Comparison of ENCODE assay signal across 8 cellular contexts in genomic region chr5:41870621-41871048, GRCh38. TPM values are rescaled to one million over a fixed set of nuclear protein-coding genes. Genes with fewer than 3 reads are reported as not detected.
DNase-seq lines count a peak whose midpoint lies in the region; ATAC-seq and TF ChIP-seq lines count a peak whose summit lies in the region.

No MANE protein-coding gene starts in this region.

- peaks cover 12% of the 10 kb centered on the region for H3K27me3 Mint-ChIP-seq in GM23338 (ENCODE audit: insufficient read depth, low read depth, poor library complexity)
- H3K27me3 Mint-ChIP-seq in WTC11 (ENCODE audit: low read depth): peaks cover 43% of the 10 kb centered on the region

- H3K9me2 ChIP-seq in GM23338 (ENCODE audit: insufficient read depth): no peaks in the 10 kb centered on the region

- H3K4me3 ChIP-seq in GM23338 (peak overlapping the region; percentile 90), right atrium auricular region (peak overlapping the region; percentile 71 to 73), skin epidermis (peak overlapping the region; percentile 66 to 97 (median 73))

- H3K27ac Mint-ChIP-seq in GM23338 (peak overlapping the region; percentile 65), WTC11 (no peak overlapping the region)

- H3K4me3 Mint-ChIP-seq in GM23338: peak overlapping the region; percentile 89
- H3K4me3 Mint-ChIP-seq in WTC11: peak overlapping the region; percentile 83

- POLR2A ChIA-PET in WTC11 (lab: Charles Lee): interaction anchor here (1.5 kb wide), 1 partner anchor 34 kb away, joined by 7 read pairs; the partner anchor contains the start of gene RIMOC1

- H3K36me3 Mint-ChIP-seq in GM23338 (ENCODE audit: low read depth): peaks cover 4% of the 10 kb centered on the region
- no peaks in the 10 kb centered on the region for H3K36me3 Mint-ChIP-seq in WTC11

- H3K27me3 ChIP-seq in GM23338 (ENCODE audit: insufficient read depth) (peaks cover 36% of the 10 kb centered on the region), right atrium auricular region (no peaks in the 10 kb centered on the region)

- no peak for DNase-seq in GM23338 (ENCODE audit: low spot score)
- DNase-seq in WTC11 (ENCODE audit: low spot score): no peak
- DNase-seq in right atrium auricular region (ENCODE audit: low spot score): no peak
- DNase-seq in kidney tubule cell (ENCODE audit: low spot score): no peak
- DNase-seq in HuH-7.5 (ENCODE audit: low spot score): no peak
- DNase-seq in NCI-H345 treated with DMSO at 0.1 percent for 48 hours (lab: John Stamatoyannopoulos, UW; ENCODE audit: unreplicated experiment): no peak

- peaks cover 10% of the 10 kb centered on the region; the same call in 1 of the 2 replicates for H3K4me1 ChIP-seq in GM23338 (ENCODE audit: insufficient read depth)
- peaks cover 0 to 27% of the 10 kb centered on the region in 2 donors for H3K4me1 ChIP-seq in right atrium auricular region

- peak overlapping the region; percentile 99 for H2AFZ ChIP-seq in GM23338

- H3K9me3 Mint-ChIP-seq in GM23338 (no peaks in the 10 kb centered on the region), WTC11 (peaks cover 4% of the 10 kb centered on the region; the same call in 1 of the 2 replicates)

- H3K9me3 ChIP-seq in right atrium auricular region: no peaks in the 10 kb centered on the region

- H3K4me1 Mint-ChIP-seq in GM23338 (peaks cover 14% of the 10 kb centered on the region; the same call in 2 of the 3 replicates), WTC11 (peaks cover 9% of the 10 kb centered on the region)

- 0 out of 2 replicates have a peak, but pooled peaks cover 3% of the 10 kb centered on the region for H3F3A ChIP-seq in GM23338 (replicated peaks; ENCODE audit: low read depth)

- peaks cover 19% of the 10 kb centered on the region for H3K79me2 ChIP-seq in GM23338 (replicated peaks; ENCODE audit: insufficient read depth)

- H3K36me3 ChIP-seq in GM23338 (ENCODE audit: insufficient read depth) (no peaks in the 10 kb centered on the region), right atrium auricular region (no peaks in the 10 kb centered on the region)

- H4K20me1 ChIP-seq in GM23338 (replicated peaks; ENCODE audit: insufficient read depth): no peaks in the 10 kb centered on the region; the same call in 1 of the 2 replicates

- TF ChIP-seq CTCF in GM23338 (conservative IDR thresholded peaks at IDR 0.05; ENCODE audit: low read depth in 2 of 2): no peak
- no peak for TF ChIP-seq CTCF in WTC11 (IDR thresholded peaks at IDR 0.05)
- no peak for TF ChIP-seq CTCF in right atrium auricular region (IDR thresholded peaks at IDR 0.05)

- H3K4me2 ChIP-seq in GM23338: peak overlapping the region; percentile 92

- CTCF ChIA-PET in WTC11 (lab: Charles Lee): no interaction called here

- ATAC-seq in GM23338: no peak
- ATAC-seq in WTC11: no peak
- ATAC-seq in GM18517 (IDR thresholded peaks at IDR 0.05; ENCODE audit: unreplicated experiment): no peak

- no peak overlapping the region for H3K27ac ChIP-seq in GM23338 (ENCODE audit: low read depth)
- peak overlapping the region; percentile 92 to 96 for H3K27ac ChIP-seq in right atrium auricular region
- H3K27ac ChIP-seq in skin epidermis: peak overlapping the region in 20 of 21 experiments; percentile 60 to 96 (median 83)

TF ChIP-seq in GM23338, 12 proteins besides CTCF, POLR2A, EP300 and RAD21:
- TF ChIP-seq ZNF114 (CRISPR knock-in tag; IDR thresholded peaks at IDR 0.05): no peak
- TF ChIP-seq EZH2phosphoT487 (IDR thresholded peaks at IDR 0.05; ENCODE audit: unreplicated experiment): no peak
- TF ChIP-seq ETS1 (IDR thresholded peaks at IDR 0.05): no peak
- no peak for TF ChIP-seq EZH2 (IDR thresholded peaks at IDR 0.05; ENCODE audit: low read depth, unreplicated experiment)
TF ChIP-seq in GM23338: peak in this region for 0.

TF ChIP-seq in WTC11, 78 proteins besides CTCF, POLR2A, EP300 and RAD21 (continues in another document):
- TF ChIP-seq MAX (CRISPR knock-in tag; IDR thresholded peaks at IDR 0.05) (peak; percentile 26; the same call in 1 of the 2 replicates), RELA (CRISPR knock-in tag; IDR thresholded peaks at IDR 0.05; ENCODE audit: borderline replicate concordance) (no peak), FOXK1 (CRISPR knock-in tag; IDR thresholded peaks at IDR 0.05) (no peak), ZNF416 (CRISPR knock-in tag; IDR thresholded peaks at IDR 0.05) (no peak), ZNF121 (CRISPR knock-in tag; IDR thresholded peaks at IDR 0.05) (no peak), ZNF263 (CRISPR knock-in tag; IDR thresholded peaks at IDR 0.05; ENCODE audit: low read depth) (no peak), ARID4B (CRISPR knock-in tag; IDR thresholded peaks at IDR 0.05; ENCODE audit: borderline replicate concordance) (no peak), JUN (CRISPR knock-in tag; IDR thresholded peaks at IDR 0.05) (0 out of 2 replicates have a peak, but pooled peaks have one; percentile 34), SOX15 (CRISPR knock-in tag; IDR thresholded peaks at IDR 0.05) (no peak), ZMAT4 (CRISPR knock-in tag; IDR thresholded peaks at IDR 0.05) (no peak), HMGA2 (CRISPR knock-in tag; IDR thresholded peaks at IDR 0.05) (no peak), ATF6 (CRISPR knock-in tag; IDR thresholded peaks at IDR 0.05) (no peak)

RNA-seq across cellular contexts. Expression of gene OXCT1, which starts 0.4 kb away (rescaled TPM):
- total RNA-seq in GM23338 (2014; rRNA removed; shearing (Covaris generic)): 29.2 and 37.0 TPM in 2 replicates
- 11.6 and 12.9 TPM in 2 replicates for polyA plus RNA-seq in GM23338 (2016; fragmentation: Nextera tagmentation; extraction: Ambion mirVana)
- 20.6 to 23.1 TPM (median 20.9 TPM) in 3 replicates for total RNA-seq in WTC11 (2021)
- 100 to 1,000 TPM in 1 of 2 donors, 10 to 100 TPM in 1; 32.8 to 161 TPM for total RNA-seq in right atrium auricular region

RNA-seq across cellular contexts. Expression of gene RIMOC1, which starts 33.5 kb away (rescaled TPM):
- 25.3 and 30.3 TPM in 2 replicates for total RNA-seq in GM23338 (2014; rRNA removed; shearing (Covaris generic))
- polyA plus RNA-seq in GM23338 (2016; fragmentation: Nextera tagmentation; extraction: Ambion mirVana): 22.7 and 26.4 TPM in 2 replicates
- total RNA-seq in WTC11 (2021) (27.1 to 30.5 TPM (median 28.8 TPM) in 3 replicates), right atrium auricular region (10 to 100 TPM; 11.2 to 13.9 TPM)

RNA-seq across cellular contexts. Expression of gene FBXO4, which starts 54.4 kb away (rescaled TPM):
- 0.54 and 0.63 TPM in 2 replicates for total RNA-seq in GM23338 (2014; rRNA removed; shearing (Covaris generic))
- 0.52 and 0.74 TPM in 2 replicates for polyA plus RNA-seq in GM23338 (2016; fragmentation: Nextera tagmentation; extraction: Ambion mirVana)
- total RNA-seq in WTC11 (2021) (0.72 to 2.1 TPM (median 1.9 TPM) in 3 replicates), right atrium auricular region (1 to 10 TPM; 2.8 to 5.4 TPM)
